Comparison of ENCODE assay signal across 22 cellular contexts in the genomic region with DNA sequence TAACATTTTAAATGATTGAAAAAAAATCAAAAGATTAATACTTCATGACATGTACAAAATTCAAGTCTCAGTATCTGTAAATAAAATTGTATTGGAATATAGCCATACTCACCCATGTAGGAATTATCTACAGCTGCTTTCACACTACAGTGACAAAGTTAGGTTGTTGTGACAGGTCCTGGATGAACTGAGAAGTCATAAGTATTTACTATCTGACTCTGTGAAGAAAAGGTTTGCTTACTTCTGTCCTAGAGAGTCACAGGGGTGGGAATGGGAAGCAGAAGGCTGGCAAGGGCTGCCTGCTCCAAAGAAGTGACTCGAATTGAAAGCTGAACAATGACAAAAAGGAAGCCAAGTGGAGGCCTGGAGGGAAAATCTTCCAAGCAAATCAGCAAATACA.
DNase-seq lines count a peak whose midpoint lies in the region; ATAC-seq and TF ChIP-seq lines count a peak whose summit lies in the region.
"Had no signal": no experiment of that assay in that cellular context is flagged by ENCODE, and none has a peak within 500 bp of the region (broad histone marks: within the 10 kb centered on the region; RNA-seq: fewer than 3 reads in every experiment).

No MANE protein-coding gene starts in this region.

- POLR2A ChIA-PET in OCI-LY7 (lab: Charles Lee): no interaction called here

- H3K9me3 ChIP-seq in BLaER1 treated with 17β-estradiol and CSF1 and Interleukin-3, amounts not matched to agents 10 nM and 100 nM (replicated peaks in 1 of 11): peaks cover 0 to 6% (median 0%) of the 10 kb centered on the region in 11 experiments; a peak in 2 of 22 replicates
- H3K9me3 ChIP-seq in OCI-LY7 (ENCODE audit: low read length): no peaks in the 10 kb centered on the region
- H3K9me3 ChIP-seq: A549, BE2C, Caco-2 had no signal

- no peaks in the 10 kb centered on the region for H3K79me2 ChIP-seq in OCI-LY7 (ENCODE audit: insufficient read depth, low read depth, low read length)

- H4K20me1 ChIP-seq in BLaER1 treated with 17β-estradiol and CSF1 and Interleukin-3, amounts not matched to agents 10 nM and 100 nM: no peaks in the 10 kb centered on the region
- H4K20me1 ChIP-seq in OCI-LY7 (ENCODE audit: insufficient read depth, low read length): no peaks in the 10 kb centered on the region

- H3K27ac ChIP-seq in BLaER1 treated with 17β-estradiol and CSF1 and Interleukin-3, amounts not matched to agents 10 nM and 100 nM: no peak overlapping the region
- no peak overlapping the region for H3K27ac ChIP-seq in OCI-LY7 (ENCODE audit: low read depth, low read length, poor library complexity, severe bottlenecking)
- H3K27ac ChIP-seq: A549, C4-2B, GM23248 had no signal

- peaks cover 24% of the 10 kb centered on the region for H3K9me3 Mint-ChIP-seq in neural crest cell

- no peaks in the 10 kb centered on the region for H3K36me3 ChIP-seq in BLaER1 treated with 17β-estradiol and CSF1 and Interleukin-3, amounts not matched to agents 10 nM and 100 nM
- H3K36me3 ChIP-seq in OCI-LY7 (ENCODE audit: insufficient read depth, low read length): no peaks in the 10 kb centered on the region
- H3K36me3 ChIP-seq: BE2C had no signal

- H2AFZ ChIP-seq in OCI-LY7 (ENCODE audit: low read length): no peak overlapping the region
- H2AFZ ChIP-seq: GM23248 had no signal

- peak overlapping the region in 8 of 11 experiments; percentile 29 to 61 (median 50); a peak in 13 of 22 replicates for H3K4me2 ChIP-seq in BLaER1 treated with 17β-estradiol and CSF1 and Interleukin-3, amounts not matched to agents 10 nM and 100 nM
- H3K4me2 ChIP-seq in OCI-LY7 (ENCODE audit: low read length): no peak overlapping the region
- H3K4me2 ChIP-seq: A549 had no signal

- TF ChIP-seq CTCF in neural crest cell (conservative IDR thresholded peaks at IDR 0.05) (no peak), OCI-LY7 (conservative IDR thresholded peaks at IDR 0.05; ENCODE audit: low read length) (no peak)

- H3K9ac ChIP-seq in BLaER1 treated with 17β-estradiol and CSF1 and Interleukin-3, amounts not matched to agents 10 nM and 100 nM: no peak overlapping the region
- H3K9ac ChIP-seq: GM23248 had no signal

- H3K4me3 Mint-ChIP-seq in neural crest cell: no peak overlapping the region
- H3K4me3 Mint-ChIP-seq: CD4-positive, CD25-positive, alpha-beta regulatory T cell; CD8-positive, alpha-beta T cell; H9 had no signal

- H3K9me2 ChIP-seq in OCI-LY7 (ENCODE audit: insufficient read depth, low read length): no peaks in the 10 kb centered on the region

- no peaks in the 10 kb centered on the region for H3K27me3 Mint-ChIP-seq in neural crest cell (ENCODE audit: low read depth)
- H3K27me3 Mint-ChIP-seq: CD4-positive, CD25-positive, alpha-beta regulatory T cell had no signal

- peaks cover 29% of the 10 kb centered on the region for H3K4me1 Mint-ChIP-seq in neural crest cell
- H3K4me1 Mint-ChIP-seq: CD4-positive, CD25-positive, alpha-beta regulatory T cell had no signal

- CTCF ChIA-PET in OCI-LY7 (lab: Charles Lee; ENCODE audit: unreplicated experiment): no interaction called here

- H3K36me3 Mint-ChIP-seq in neural crest cell (ENCODE audit: low read depth): peaks cover 21% of the 10 kb centered on the region
- H3K36me3 Mint-ChIP-seq: CD4-positive, CD25-positive, alpha-beta regulatory T cell; CD8-positive, alpha-beta T cell had no signal

- BruUV-seq in OCI-LY7 (replicated peaks; lab: Mats Ljungman, UMichigan): no TSS peak

- no peak overlapping the region for H3K4me3 ChIP-seq in BLaER1 treated with 17β-estradiol and CSF1 and Interleukin-3, amounts not matched to agents 10 nM and 100 nM
- H3K4me3 ChIP-seq in OCI-LY7 (ENCODE audit: low read depth, low read length, poor library complexity, severe bottlenecking): no peak overlapping the region
- H3K4me3 ChIP-seq: A549, GM23248 had no signal

- DNase-seq in Right ventricle myocardium superior: no peak
- no peak for DNase-seq in cardiac septum (ENCODE audit: low spot score)
- DNase-seq in left ventricle myocardium superior: no peak
- no peak for DNase-seq in neural crest cell (ENCODE audit: low read depth, low spot score)
- DNase-seq in OCI-LY7 (ENCODE audit: low spot score): no peak
- DNase-seq in NCI-H524 treated with DMSO at 0.1 percent for 48 hours (lab: John Stamatoyannopoulos, UW): no peak
- DNase-seq: 8988T; ACHN; AML-193; BE2C; Caco-2; CD4-positive, CD25-positive, alpha-beta regulatory T cell; CD8-positive, alpha-beta T cell; DMS153; DND-41; GM23248; H9 had no signal

- H3K27ac Mint-ChIP-seq in neural crest cell (ENCODE audit: unreplicated experiment): peak overlapping the region; percentile 30
- H3K27ac Mint-ChIP-seq: CD4-positive, CD25-positive, alpha-beta regulatory T cell; CD8-positive, alpha-beta T cell; H9 had no signal

- H3K27me3 ChIP-seq in BLaER1 treated with 17β-estradiol and CSF1 and Interleukin-3, amounts not matched to agents 10 nM and 100 nM: no peaks in the 10 kb centered on the region
- H3K27me3 ChIP-seq: BE2C had no signal

- ATAC-seq in Right ventricle myocardium superior (ENCODE audit: poor library complexity) (peak; percentile 66), left ventricle myocardium superior (peak; percentile 62), GM21390 (IDR thresholded peaks at IDR 0.05; ENCODE audit: unreplicated experiment) (no peak)
- ATAC-seq: A549; CD8-positive, alpha-beta T cell; HCT116 had no signal

- intact Hi-C loops in Right ventricle myocardium superior (cut with DNase I): no loop called here
- intact Hi-C loops in cardiac septum (cut with DNase I): no loop called here
- intact Hi-C loops in left ventricle myocardium superior (cut with micrococcal nuclease): no loop called here
- intact Hi-C loops in OCI-LY7 (cut with micrococcal nuclease; ENCODE audit: unreplicated experiment): no loop called here

- peaks cover 7 to 17% (median 14%) of the 10 kb centered on the region in 10 experiments; a peak in 18 of 20 replicates for H3K4me1 ChIP-seq in BLaER1 treated with 17β-estradiol and CSF1 and Interleukin-3, amounts not matched to agents 10 nM and 100 nM
- H3K4me1 ChIP-seq in OCI-LY7 (ENCODE audit: insufficient read depth, low read length, poor library complexity, severe bottlenecking): no peaks in the 10 kb centered on the region
- H3K4me1 ChIP-seq: A549, Caco-2 had no signal
